31 cellular contexts compared by ENCODE assay signal in the genomic region with DNA sequence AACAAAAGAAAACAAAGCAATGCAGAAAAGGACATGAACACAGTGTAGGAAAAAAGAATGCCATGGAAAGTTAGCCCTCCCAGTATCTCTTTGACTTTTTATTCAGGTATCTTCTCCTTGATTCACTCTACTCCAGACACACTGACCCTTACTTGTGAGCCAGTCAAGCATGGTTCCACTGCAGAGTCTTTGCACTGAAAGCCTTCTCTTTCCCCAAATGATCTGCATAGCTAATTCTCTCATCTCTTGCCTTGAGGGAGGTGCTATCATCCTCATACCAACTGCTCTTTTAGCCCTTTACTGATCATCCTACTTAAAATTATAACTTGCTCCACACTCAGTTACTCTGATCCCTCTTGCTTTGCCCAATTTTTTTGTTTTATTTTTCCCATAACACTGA.
"Had no signal": no experiment of that assay in that cellular context is flagged by ENCODE, and none has a peak within 500 bp of the region (broad histone marks: within the 10 kb centered on the region; RNA-seq: fewer than 3 reads in every experiment).

No MANE protein-coding gene starts in this region.

- H3K4me1 ChIP-seq: parathyroid adenoma, psoas muscle, sigmoid colon, stomach, thyroid gland, upper lobe of right lung had no signal

- H3K36me3 ChIP-seq: brain microvascular endothelial cell, sigmoid colon, stomach, thyroid gland, upper lobe of right lung had no signal

- H3K4me3 ChIP-seq: psoas muscle, sigmoid colon, stomach, thyroid gland, upper lobe of right lung had no signal

- H3K27ac ChIP-seq: brain microvascular endothelial cell, parathyroid adenoma, psoas muscle, sigmoid colon, stomach, thyroid gland, upper lobe of right lung had no signal

- H3K27ac Mint-ChIP-seq: activated CD4-positive, alpha-beta memory T cell treated with anti-CD3 and anti-CD28 coated beads, Interleukin-2, amount 10 ng/mL, durations not matched to agents 7 days and 5 days; activated CD4-positive, alpha-beta T cell treated with anti-CD3 and anti-CD28 coated beads, Interleukin-2, amount 10 ng/mL, durations not matched to agents 7 days and 5 days; activated T-helper 17 cell treated with anti-CD3 and anti-CD28 coated beads, Interleukin-2, amount 50 U/mL, for 72 hours; immature natural killer cell; mesothelial cell of epicardium; stimulated activated effector memory CD8-positive, alpha-beta T cell treated with anti-CD3 and anti-CD28 coated beads, Interleukin-12 subunit alpha, Interleukin-12 subunit beta, amount 100 ng/mL, for 72 hours; WTC11 had no signal

- H3K27me3 Mint-ChIP-seq: activated CD4-positive, alpha-beta memory T cell treated with anti-CD3 and anti-CD28 coated beads, Interleukin-2, amount 10 ng/mL, durations not matched to agents 7 days and 5 days; activated CD4-positive, alpha-beta T cell treated with anti-CD3 and anti-CD28 coated beads, Interleukin-2, amount 10 ng/mL, durations not matched to agents 7 days and 5 days; activated T-helper 17 cell treated with anti-CD3 and anti-CD28 coated beads, Interleukin-2, amount 50 U/mL, for 72 hours; naive B cell had no signal

- H3K9me3 Mint-ChIP-seq: activated CD4-positive, alpha-beta memory T cell treated with anti-CD3 and anti-CD28 coated beads, Interleukin-2, amount 10 ng/mL, durations not matched to agents 7 days and 5 days; activated CD4-positive, alpha-beta T cell treated with anti-CD3 and anti-CD28 coated beads, Interleukin-2, amount 10 ng/mL, durations not matched to agents 7 days and 5 days; activated T-cell treated with anti-CD3 and anti-CD28 coated beads, Interleukin-2, amount 50 U/mL, for 4 hours; activated T-helper 17 cell treated with anti-CD3 and anti-CD28 coated beads, Interleukin-2, amount 50 U/mL, for 72 hours; stimulated activated effector memory CD8-positive, alpha-beta T cell treated with anti-CD3 and anti-CD28 coated beads, Interleukin-12 subunit alpha, Interleukin-12 subunit beta, amount 100 ng/mL, for 72 hours had no signal

- ATAC-seq: activated T-cell treated with anti-CD3 and anti-CD28 coated beads, Interleukin-2, amount 50 U/mL, for 4 hours; activated T-helper 17 cell treated with anti-CD3 and anti-CD28 coated beads, Interleukin-2, amount 50 U/mL, for 72 hours; esophagus mucosa; left colon; psoas muscle; stimulated activated effector memory CD8-positive, alpha-beta T cell treated with anti-CD3 and anti-CD28 coated beads, Interleukin-12 subunit alpha, Interleukin-12 subunit beta, amount 100 ng/mL, for 72 hours; upper lobe of right lung; WTC11 had no signal

- H3K4me1 Mint-ChIP-seq: immature natural killer cell, mesothelial cell of epicardium had no signal

- H3K9me3 ChIP-seq: psoas muscle, sigmoid colon, stomach, thyroid gland, upper lobe of right lung had no signal

- H3K4me3 Mint-ChIP-seq: activated CD4-positive, alpha-beta memory T cell treated with anti-CD3 and anti-CD28 coated beads, Interleukin-2, amount 10 ng/mL, durations not matched to agents 7 days and 5 days; activated CD4-positive, alpha-beta T cell treated with anti-CD3 and anti-CD28 coated beads, Interleukin-2, amount 10 ng/mL, durations not matched to agents 7 days and 5 days; activated T-cell treated with anti-CD3 and anti-CD28 coated beads, Interleukin-2, amount 50 U/mL, for 4 hours; activated T-helper 17 cell treated with anti-CD3 and anti-CD28 coated beads, Interleukin-2, amount 50 U/mL, for 72 hours; immature natural killer cell; mesothelial cell of epicardium; stimulated activated effector memory CD8-positive, alpha-beta T cell treated with anti-CD3 and anti-CD28 coated beads, Interleukin-12 subunit alpha, Interleukin-12 subunit beta, amount 100 ng/mL, for 72 hours; WTC11 had no signal

- H3K36me3 Mint-ChIP-seq: immature natural killer cell; mesothelial cell of epicardium; naive B cell; stimulated activated effector memory CD8-positive, alpha-beta T cell treated with anti-CD3 and anti-CD28 coated beads, Interleukin-12 subunit alpha, Interleukin-12 subunit beta, amount 100 ng/mL, for 72 hours had no signal

- H3K27me3 ChIP-seq: brain microvascular endothelial cell, sigmoid colon, stomach, thyroid gland, upper lobe of right lung had no signal

- DNase-seq: activated CD4-positive, alpha-beta memory T cell treated with anti-CD3 and anti-CD28 coated beads, Interleukin-2, amount 10 ng/mL, durations not matched to agents 7 days and 5 days; activated CD4-positive, alpha-beta T cell treated with anti-CD3 and anti-CD28 coated beads for 1 hour; activated CD4-positive, alpha-beta T cell treated with anti-CD3 and anti-CD28 coated beads, Interleukin-2, amount 10 ng/mL, durations not matched to agents 7 days and 5 days; activated gamma-delta T cell treated with Interleukin-2 at 50 U/mL for 16 hours; activated naive CD4-positive, alpha-beta T cell treated with anti-CD3 and anti-CD28 coated beads, Interleukin-2, amount 50 U/mL, for 16 hours; activated T-cell treated with anti-CD3 and anti-CD28 coated beads, Interleukin-2, amount 50 U/mL, for 4 hours; amniotic stem cell; brain microvascular endothelial cell; cortex of kidney; foreskin fibroblast; head of caudate nucleus; hypothalamus; immature natural killer cell; kidney; left colon; mammary epithelial cell; naive B cell; nucleus accumbens; psoas muscle; sigmoid colon; small intestine; stimulated activated CD4-positive, alpha-beta T cell treated with anti-CD3 and anti-CD28 coated beads, Interleukin-4, amount 100 ng/mL, for 24 hours; stomach; thyroid gland; upper lobe of right lung had no signal
